1 cellular context compared by ENCODE assay signal in genomic region chr6:31806470-31807272, GRCh38.
TF ChIP-seq lines count a peak whose summit lies in the region.

Gene LSM2 (minus strand): TSS chr6:31806966. CDS start chr6:31806757, 209 bp downstream.

TF ChIP-seq in WTC11, 78 proteins besides CTCF, POLR2A, EP300 and RAD21 (continued from another document):
- TF ChIP-seq ZBTB43 (CRISPR knock-in tag; IDR thresholded peaks at IDR 0.05) (peak; percentile 73; the same call in 1 of the 2 replicates), E2F5 (CRISPR knock-in tag; IDR thresholded peaks at IDR 0.05) (peak; percentile 92), IRF2 (CRISPR knock-in tag; IDR thresholded peaks at IDR 0.05; ENCODE audit: borderline replicate concordance, low read depth) (no peak), ZNF396 (CRISPR knock-in tag; IDR thresholded peaks at IDR 0.05; ENCODE audit: borderline replicate concordance) (no peak), ZBTB21 (CRISPR knock-in tag; IDR thresholded peaks at IDR 0.05; ENCODE audit: borderline replicate concordance) (no peak), ZNF423 (CRISPR knock-in tag; IDR thresholded peaks at IDR 0.05) (peak; percentile 83), NR3C1 (CRISPR knock-in tag; conservative IDR thresholded peaks at IDR 0.05; ENCODE audit: low read depth) (no peak), ETV6 (CRISPR knock-in tag; IDR thresholded peaks at IDR 0.05) (peak; percentile 90; the same call in 1 of the 2 replicates), E2F4 (CRISPR knock-in tag; IDR thresholded peaks at IDR 0.05; ENCODE audit: borderline replicate concordance, low read depth) (no peak), ZNF416 (CRISPR knock-in tag; IDR thresholded peaks at IDR 0.05) (no peak), PRDM15 (CRISPR knock-in tag; IDR thresholded peaks at IDR 0.05) (no peak)
TF ChIP-seq in WTC11: peak in this region for 26.
